1 cellular context compared by ENCODE assay signal in genomic region chr2:230658877-230659652, GRCh38.
TF ChIP-seq lines count a peak whose summit lies in the region.

No MANE protein-coding gene starts in this region.

TF ChIP-seq in WTC11, 78 proteins besides CTCF, POLR2A, EP300 and RAD21 (continued from another document):
- TF ChIP-seq CDX4 (CRISPR knock-in tag; IDR thresholded peaks at IDR 0.05; ENCODE audit: borderline replicate concordance): no peak
- no peak for TF ChIP-seq ZNF317 (CRISPR knock-in tag; IDR thresholded peaks at IDR 0.05; ENCODE audit: borderline replicate concordance, low read depth)
- no peak for TF ChIP-seq TCF7 (CRISPR knock-in tag; IDR thresholded peaks at IDR 0.05; ENCODE audit: low read depth)
- TF ChIP-seq AR (CRISPR knock-in tag; IDR thresholded peaks at IDR 0.05): no peak
